18 cellular contexts compared by ENCODE assay signal in the genomic region with DNA sequence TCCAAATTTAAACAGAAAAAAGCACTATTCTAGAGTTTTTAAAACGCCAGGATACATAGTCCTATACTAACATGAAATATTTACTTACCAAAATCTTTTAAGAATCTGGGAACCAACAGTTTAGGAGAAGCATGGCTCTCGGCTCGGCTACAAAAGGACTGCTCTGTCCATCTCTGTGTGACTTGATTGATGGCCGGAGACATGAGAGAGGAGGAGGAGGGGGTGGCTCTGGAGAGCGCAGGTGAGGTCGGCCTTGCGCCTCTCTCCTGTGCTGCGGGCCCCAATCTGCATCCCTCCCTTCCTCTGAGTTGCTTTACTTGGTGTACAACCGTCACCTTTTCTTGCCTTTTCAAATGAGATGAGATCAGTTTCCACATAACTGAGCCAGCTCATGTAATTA.
DNase-seq lines count a peak whose midpoint lies in the region; ATAC-seq and TF ChIP-seq lines count a peak whose summit lies in the region.
"Had no signal": no experiment of that assay in that cellular context is flagged by ENCODE, and none has a peak within 500 bp of the region (broad histone marks: within the 10 kb centered on the region; RNA-seq: fewer than 3 reads in every experiment).

No MANE protein-coding gene starts in this region.

- no peaks in the 10 kb centered on the region for H3K36me3 Mint-ChIP-seq in CD4-positive, alpha-beta T cell (ENCODE audit: low read depth)
- H3K36me3 Mint-ChIP-seq in central memory CD8-positive, alpha-beta T cell (ENCODE audit: insufficient read depth) = peaks cover 24% of the 10 kb centered on the region

- H3K4me2 ChIP-seq in neural cell (ENCODE audit: low read length) = no peak overlapping the region

- peaks cover 73% of the 10 kb centered on the region for H3K4me1 Mint-ChIP-seq in CD4-positive, alpha-beta T cell (ENCODE audit: low read depth)
- H3K4me1 Mint-ChIP-seq in central memory CD8-positive, alpha-beta T cell = peaks cover 57% of the 10 kb centered on the region

- TF ChIP-seq EP300 in neural cell (conservative IDR thresholded peaks at IDR 0.05; ENCODE audit: poor library complexity, severe bottlenecking) (no peak), stomach (IDR thresholded peaks at IDR 0.05) (no peak)

- no peaks in the 10 kb centered on the region for H4K20me1 ChIP-seq in neural cell (ENCODE audit: insufficient read depth)

- H3K79me2 ChIP-seq in neural cell (replicated peaks; ENCODE audit: insufficient read depth, low read length) = no peaks in the 10 kb centered on the region

- peak overlapping the region; percentile 84 for H3K27ac Mint-ChIP-seq in CD4-positive, alpha-beta T cell
- H3K27ac Mint-ChIP-seq in central memory CD8-positive, alpha-beta T cell (ENCODE audit: low read depth) = peak overlapping the region; percentile 99

- no peak for TF ChIP-seq CTCF in CD4-positive, alpha-beta T cell (IDR thresholded peaks at IDR 0.05)
- TF ChIP-seq CTCF in neural cell (IDR thresholded peaks at IDR 0.05; ENCODE audit: poor library complexity, severe bottlenecking) = no peak
- no peak for TF ChIP-seq CTCF in stomach (IDR thresholded peaks at IDR 0.05)

- H3K4me3 ChIP-seq in neural cell (ENCODE audit: low read length) (no peak overlapping the region), stomach (no peak overlapping the region)
- H3K4me3 ChIP-seq: gastrocnemius medialis, ovary, SK-N-MC, skin epidermis had no signal

- H3K9me2 ChIP-seq in neural cell (ENCODE audit: insufficient read depth, low read length) = no peaks in the 10 kb centered on the region

- H3K9ac ChIP-seq in neural cell (ENCODE audit: low read length) = no peak overlapping the region

- no peak for TF ChIP-seq POLR2A in stomach (IDR thresholded peaks at IDR 0.05)

- peaks cover 0 to 28% (median 3%) of the 10 kb centered on the region in 4 donors for H3K4me1 ChIP-seq in stomach

- no peaks in the 10 kb centered on the region for H3K27me3 ChIP-seq in CD4-positive, alpha-beta T cell (ENCODE audit: control insufficient read depth, insufficient read depth, low read length)
- H3K27me3 ChIP-seq in neural cell (ENCODE audit: insufficient read depth, low read depth, low read length) (no peaks in the 10 kb centered on the region), stomach (no peaks in the 10 kb centered on the region)
- H3K27me3 ChIP-seq: gastrocnemius medialis, ovary had no signal

- no peak overlapping the region for H3K4me3 Mint-ChIP-seq in CD4-positive, alpha-beta T cell
- no peak overlapping the region for H3K4me3 Mint-ChIP-seq in central memory CD8-positive, alpha-beta T cell

- TF ChIP-seq RAD21 in neural cell (conservative IDR thresholded peaks at IDR 0.05) = no peak

- 88 to 91% (median 91%) methylated on average over 9 of the region's 9 CpGs for WGBS in stomach, 5 donors

- no peaks in the 10 kb centered on the region for H3K27me3 Mint-ChIP-seq in CD4-positive, alpha-beta T cell
- H3K27me3 Mint-ChIP-seq in central memory CD8-positive, alpha-beta T cell = no peaks in the 10 kb centered on the region

- POLR2A ChIA-PET in CD4-positive, alpha-beta T cell (lab: Charles Lee) = interaction anchor here (1.6 to 6.8 kb wide), 2 partner anchors 67 to 90 kb away, joined by 5 to 147 read pairs; a partner anchor contains a TSS

- H2AFZ ChIP-seq in neural cell (ENCODE audit: low read depth, low read length) = no peak overlapping the region

- H3K9me3 Mint-ChIP-seq in CD4-positive, alpha-beta T cell = no peaks in the 10 kb centered on the region
- no peaks in the 10 kb centered on the region for H3K9me3 Mint-ChIP-seq in central memory CD8-positive, alpha-beta T cell

- ATAC-seq in CD4-positive, alpha-beta T cell (ENCODE audit: poor library complexity) = no peak
- no peak for ATAC-seq in central memory CD8-positive, alpha-beta T cell (replicated peaks; ENCODE audit: extremely low read depth, poor library complexity, severe bottlenecking)
- ATAC-seq: gastrocnemius medialis had no signal

- H3K27ac ChIP-seq in CD4-positive, alpha-beta T cell (ENCODE audit: low read depth, low read length) = peak overlapping the region; percentile 81
- H3K27ac ChIP-seq in neural cell (ENCODE audit: low read length) (peak overlapping the region; percentile 69), stomach (no peak overlapping the region)
- H3K27ac ChIP-seq: ovary, SK-N-MC had no signal

- H3F3A ChIP-seq in neural cell (ENCODE audit: insufficient read depth, low read length, poor library complexity, severe bottlenecking) = no peaks in the 10 kb centered on the region

- H3K36me3 ChIP-seq in neural cell (ENCODE audit: insufficient read depth, low read length) (no peaks in the 10 kb centered on the region), stomach (no peaks in the 10 kb centered on the region)
- H3K36me3 ChIP-seq: gastrocnemius medialis, ovary had no signal

- no peak for DNase-seq in CD4-positive, alpha-beta T cell
- DNase-seq in ELF-1 (ENCODE audit: low read depth, low spot score) (peak; percentile 30), D341Med (ENCODE audit: low spot score) (no peak), COLO829 (ENCODE audit: low spot score) (no peak), stomach (no peak)
- no peak for DNase-seq in central memory CD8-positive, alpha-beta T cell (ENCODE audit: low spot score in 2 of 2)
- DNase-seq: central memory CD4-positive, alpha-beta T cell; COR-L47; gastrocnemius medialis; KG1; mesendoderm; NCI-H1105; NCI-H2227 treated with DMSO at 0.1 percent for 48 hours; ovary; stimulated activated naive CD4-positive, alpha-beta T cell treated with Interleukin-2 at 50 U/mL for 16 hours had no signal

- intact Hi-C loops in CD4-positive, alpha-beta T cell (cut with DNase I, micrococcal nuclease) = loop anchor here (1.0 to 10.0 kb wide), 5 partner anchors 60 to 90 kb away; a partner anchor contains a TSS
- intact Hi-C loops in stomach (cut with DNase I; ENCODE audit: low total_unique reads) = no loop called here

- no peaks in the 10 kb centered on the region for H3K9me3 ChIP-seq in CD4-positive, alpha-beta T cell (ENCODE audit: control insufficient read depth, low read length)
- no peaks in the 10 kb centered on the region for H3K9me3 ChIP-seq in neural cell (ENCODE audit: low read length)
- no peaks in the 10 kb centered on the region for H3K9me3 ChIP-seq in stomach
- H3K9me3 ChIP-seq: gastrocnemius medialis, ovary had no signal

- CTCF ChIA-PET in CD4-positive, alpha-beta T cell (lab: Charles Lee) = interaction anchor here (1.0 kb wide), 1 partner anchor 89 kb away, joined by 3 read pairs; no protein-coding TSS in a partner anchor

TF ChIP-seq in neural cell, 6 proteins besides CTCF, POLR2A, EP300 and RAD21:
- TF ChIP-seq TAF1 (IDR thresholded peaks at IDR 0.05; ENCODE audit: low read depth) (no peak), SMC3 (conservative IDR thresholded peaks at IDR 0.05; ENCODE audit: poor library complexity) (no peak), POLR2AphosphoS5 (IDR thresholded peaks at IDR 0.05) (no peak), MXI1 (conservative IDR thresholded peaks at IDR 0.05; ENCODE audit: poor library complexity, severe bottlenecking) (no peak), EZH2 (IDR thresholded peaks at IDR 0.05; ENCODE audit: borderline replicate concordance, insufficient read depth, low read length, poor library complexity, severe bottlenecking) (no peak)
- TF ChIP-seq, protein P1, sequence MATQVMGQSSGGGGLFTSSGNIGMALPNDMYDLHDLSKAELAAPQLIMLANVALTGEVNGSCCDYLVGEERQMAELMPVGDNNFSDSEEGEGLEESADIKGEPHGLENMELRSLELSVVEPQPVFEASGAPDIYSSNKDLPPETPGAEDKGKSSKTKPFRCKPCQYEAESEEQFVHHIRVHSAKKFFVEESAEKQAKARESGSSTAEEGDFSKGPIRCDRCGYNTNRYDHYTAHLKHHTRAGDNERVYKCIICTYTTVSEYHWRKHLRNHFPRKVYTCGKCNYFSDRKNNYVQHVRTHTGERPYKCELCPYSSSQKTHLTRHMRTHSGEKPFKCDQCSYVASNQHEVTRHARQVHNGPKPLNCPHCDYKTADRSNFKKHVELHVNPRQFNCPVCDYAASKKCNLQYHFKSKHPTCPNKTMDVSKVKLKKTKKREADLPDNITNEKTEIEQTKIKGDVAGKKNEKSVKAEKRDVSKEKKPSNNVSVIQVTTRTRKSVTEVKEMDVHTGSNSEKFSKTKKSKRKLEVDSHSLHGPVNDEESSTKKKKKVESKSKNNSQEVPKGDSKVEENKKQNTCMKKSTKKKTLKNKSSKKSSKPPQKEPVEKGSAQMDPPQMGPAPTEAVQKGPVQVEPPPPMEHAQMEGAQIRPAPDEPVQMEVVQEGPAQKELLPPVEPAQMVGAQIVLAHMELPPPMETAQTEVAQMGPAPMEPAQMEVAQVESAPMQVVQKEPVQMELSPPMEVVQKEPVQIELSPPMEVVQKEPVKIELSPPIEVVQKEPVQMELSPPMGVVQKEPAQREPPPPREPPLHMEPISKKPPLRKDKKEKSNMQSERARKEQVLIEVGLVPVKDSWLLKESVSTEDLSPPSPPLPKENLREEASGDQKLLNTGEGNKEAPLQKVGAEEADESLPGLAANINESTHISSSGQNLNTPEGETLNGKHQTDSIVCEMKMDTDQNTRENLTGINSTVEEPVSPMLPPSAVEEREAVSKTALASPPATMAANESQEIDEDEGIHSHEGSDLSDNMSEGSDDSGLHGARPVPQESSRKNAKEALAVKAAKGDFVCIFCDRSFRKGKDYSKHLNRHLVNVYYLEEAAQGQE (IDR thresholded peaks at IDR 0.05; ENCODE audit: borderline replicate concordance) = no peak

Comparison
In these comparisons a context has a peak if more than half of its experiments do, and no peak if none do; other contexts are left out.
1. H3K27ac ChIP-seq: peak in CD4-positive, alpha-beta T cell (single experiment) and neural cell (single experiment); none in stomach (0 of 5).